ENCODE assay signal across 26 cellular contexts in the genomic region with DNA sequence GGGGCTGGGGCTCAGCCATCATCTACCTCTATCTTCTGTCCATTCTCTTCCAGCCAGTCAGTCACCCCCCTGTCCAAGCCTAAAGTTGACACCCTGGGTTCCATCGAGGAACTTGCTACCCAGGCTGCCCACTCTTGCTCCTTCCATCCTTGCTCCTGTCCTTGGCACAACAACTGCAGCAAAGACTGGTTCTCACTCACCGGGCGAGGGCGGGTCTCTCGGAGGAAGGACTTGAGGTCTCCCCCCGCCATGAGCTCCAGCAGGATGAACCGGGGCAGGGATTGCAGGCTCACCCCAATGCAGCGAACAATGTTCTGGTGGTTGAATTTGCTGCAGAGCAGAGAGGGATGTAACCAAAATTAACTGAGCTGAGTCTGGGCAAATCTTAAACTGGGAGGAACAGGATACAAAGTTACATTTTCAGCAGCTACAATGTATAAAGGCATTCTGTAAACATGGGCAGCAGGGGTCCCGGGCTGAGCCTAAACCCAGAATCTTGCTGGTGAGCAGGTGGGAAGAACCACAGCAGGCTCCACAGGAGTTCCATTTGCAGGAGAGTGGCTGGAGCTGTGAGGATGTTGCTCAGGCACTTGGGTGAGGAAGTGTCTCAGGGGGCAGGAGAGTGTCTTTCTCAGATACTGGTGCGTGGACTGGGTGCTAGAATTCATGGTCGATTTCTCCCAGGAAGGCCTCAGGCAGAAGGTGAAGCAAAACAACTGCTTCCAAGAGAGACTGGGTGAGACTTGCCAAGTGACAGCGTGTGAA.
DNase-seq lines count a peak whose midpoint lies in the region; ATAC-seq and TF ChIP-seq lines count a peak whose summit lies in the region.
"Had no signal": no experiment of that assay in that cellular context is flagged by ENCODE, and none has a peak within 500 bp of the region (broad histone marks: within the 10 kb centered on the region; RNA-seq: fewer than 3 reads in every experiment).

No MANE protein-coding gene starts in this region.

- ATAC-seq in heart right ventricle = no peak
- ATAC-seq: GM12878, HepG2 had no signal

- DNase-seq in cardiac septum (ENCODE audit: low spot score) (peak; percentile 54), heart right ventricle (no peak), mesenteric fat pad (ENCODE audit: low spot score) (peak; percentile 67), stomach (peak; percentile 22), NCI-H748 (lab: John Stamatoyannopoulos, UW; ENCODE audit: unreplicated experiment) (no peak), DMS79 (lab: John Stamatoyannopoulos, UW) (no peak)
- DNase-seq in activated CD4-positive, alpha-beta T cell treated with anti-CD3 and anti-CD28 coated beads, Interleukin-2, amount 50 U/mL, for 1 hour = no peak
- DNase-seq: CD4-positive, alpha-beta memory T cell; COR-L47; EL; GDM1; GM23248; H9; HFFc6; Karpas-422; NCI-H1092; NCI-H1417 treated with DMSO at 0.1 percent for 48 hours; NCI-H1694 treated with DMSO at 0.1 percent for 48 hours; NCI-H2081; NCI-H2171; NCI-H226; NCI-H510A; NCI-H774 had no signal

- TF ChIP-seq CTCF in heart right ventricle (IDR thresholded peaks at IDR 0.05) = no peak
- TF ChIP-seq CTCF in stomach (IDR thresholded peaks at IDR 0.05) = no peak

- 78 to 88% methylated on average over 12 of the region's 12 CpGs for WGBS in heart right ventricle, 2 donors
- WGBS in stomach, 5 donors = 78 to 84% (median 83%) methylated on average over 12 of the region's 12 CpGs

- no peaks in the 10 kb centered on the region for H3K9me3 ChIP-seq in heart right ventricle
- H3K9me3 ChIP-seq in stomach = no peaks in the 10 kb centered on the region

- H3K4me3 ChIP-seq in heart right ventricle (no peak overlapping the region), stomach (no peak overlapping the region)
- H3K4me3 ChIP-seq: BLaER1, GM12878, GM23248 had no signal

- TF ChIP-seq POLR2A in stomach (IDR thresholded peaks at IDR 0.05) = no peak

- H3K4me1 ChIP-seq in heart right ventricle (peaks cover 0 to 18% (median 0%) of the 10 kb centered on the region in 9 donors), stomach (peaks cover 0 to 8% (median 2%) of the 10 kb centered on the region in 4 donors)

- H3K36me3 ChIP-seq in heart right ventricle = no peaks in the 10 kb centered on the region
- H3K36me3 ChIP-seq in stomach = no peaks in the 10 kb centered on the region
- H3K36me3 ChIP-seq: BLaER1 had no signal

- intact Hi-C loops in cardiac septum (cut with DNase I) (no loop called here), heart right ventricle (cut with DNase I) (no loop called here), stomach (cut with DNase I; ENCODE audit: low total_unique reads) (no loop called here)

- H3K27me3 ChIP-seq in heart right ventricle (peaks cover 0 to 25% (median 9%) of the 10 kb centered on the region in 7 donors), stomach (peaks cover 0 to 10% (median 0%) of the 10 kb centered on the region in 3 donors)
- H3K27me3 ChIP-seq: BLaER1 had no signal

- no peak overlapping the region for H3K27ac ChIP-seq in heart right ventricle
- no peak overlapping the region for H3K27ac ChIP-seq in stomach
- H3K27ac ChIP-seq: BLaER1, GM23248 had no signal

- TF ChIP-seq EP300 in stomach (IDR thresholded peaks at IDR 0.05) = no peak

Comparison
In these comparisons a context has a peak if more than half of its experiments do, and no peak if none do; other contexts are left out.
1. DNase-seq: peak in cardiac septum (single experiment), mesenteric fat pad (single experiment) and stomach (single experiment); none in heart right ventricle (0 of 2), NCI-H748 (single experiment), DMS79 (single experiment) and activated CD4-positive, alpha-beta T cell treated with anti-CD3 and anti-CD28 coated beads, Interleukin-2, amount 50 U/mL, for 1 hour (single experiment).